Comparison of ENCODE assay signal across 16 cellular contexts in genomic region chr4:23837366-23837765, GRCh38. TPM values are rescaled to one million over a fixed set of nuclear protein-coding genes. Genes with fewer than 3 reads are reported as not detected.
DNase-seq lines count a peak whose midpoint lies in the region; ATAC-seq and TF ChIP-seq lines count a peak whose summit lies in the region.
"Had no signal": no experiment of that assay in that cellular context is flagged by ENCODE, and none has a peak within 500 bp of the region (broad histone marks: within the 10 kb centered on the region; RNA-seq: fewer than 3 reads in every experiment).

No MANE protein-coding gene starts in this region.

- H3K4me1 ChIP-seq in left ventricle myocardium inferior = peaks cover 60% of the 10 kb centered on the region
- peaks cover 28% of the 10 kb centered on the region for H3K4me1 ChIP-seq in psoas muscle
- H3K4me1 ChIP-seq in upper lobe of right lung = no peaks in the 10 kb centered on the region

- WGBS in psoas muscle, 3 donors = 39 to 43% (median 40%) methylated on average over 2 of the region's 2 CpGs

- TF ChIP-seq CTCF in left ventricle myocardium inferior (IDR thresholded peaks at IDR 0.05; ENCODE audit: borderline replicate concordance) = no peak
- TF ChIP-seq CTCF in psoas muscle (IDR thresholded peaks at IDR 0.05) = no peak
- no peak for TF ChIP-seq CTCF in GM10266 (IDR thresholded peaks at IDR 0.05; ENCODE audit: control insufficient read depth, insufficient read depth, low read depth, missing control alignments)
- no peak for TF ChIP-seq CTCF in upper lobe of right lung (IDR thresholded peaks at IDR 0.05)

- H3K4me3 ChIP-seq in left ventricle myocardium inferior (no peak overlapping the region), psoas muscle (no peak overlapping the region), MG63 (no peak overlapping the region), upper lobe of right lung (no peak overlapping the region)
- H3K4me3 ChIP-seq: GM12878, GM23248 had no signal

- intact Hi-C loops in Right ventricle myocardium superior (cut with DNase I) (no loop called here), Right ventricle myocardium inferior (cut with DNase I) (no loop called here), left ventricle myocardium inferior (cut with micrococcal nuclease) (no loop called here), psoas muscle (cut with DNase I) (no loop called here), upper lobe of right lung (cut with DNase I) (no loop called here)

- peak; percentile 33 for ATAC-seq in Right ventricle myocardium superior (ENCODE audit: poor library complexity)
- no peak for ATAC-seq in Right ventricle myocardium inferior
- peak in 1 of 4 donors; percentile 27 for ATAC-seq in psoas muscle
- no peak for ATAC-seq in upper lobe of right lung
- ATAC-seq: CD8-positive, alpha-beta T cell; GM12878; HCT116 had no signal

- H3K36me3 ChIP-seq in left ventricle myocardium inferior (no peaks in the 10 kb centered on the region), psoas muscle (ENCODE audit: insufficient read depth in 1 of 2, low read depth in 1 of 2) (no peaks in the 10 kb centered on the region), MG63 (no peaks in the 10 kb centered on the region), upper lobe of right lung (no peaks in the 10 kb centered on the region)

- DNase-seq in Right ventricle myocardium superior = no peak
- no peak for DNase-seq in Right ventricle myocardium inferior (ENCODE audit: missing footprints)
- peak; percentile 1 for DNase-seq in NCI-H69 (lab: John Stamatoyannopoulos, UW)
- DNase-seq in left ventricle myocardium inferior = no peak
- DNase-seq in psoas muscle = no peak
- DNase-seq in MG63 = no peak
- no peak for DNase-seq in GM10266 (ENCODE audit: extremely low spot score)
- DNase-seq in upper lobe of right lung = no peak
- DNase-seq: CD8-positive, alpha-beta T cell; COR-L47; DMS53; GM23248 had no signal

- peak overlapping the region; percentile 53 for H3K27ac ChIP-seq in left ventricle myocardium inferior (replicated peaks)
- peak overlapping the region; percentile 74 for H3K27ac ChIP-seq in psoas muscle
- H3K27ac ChIP-seq in upper lobe of right lung = no peak overlapping the region
- H3K27ac ChIP-seq: 22Rv1, GM23248 had no signal

- H3K27me3 ChIP-seq in left ventricle myocardium inferior (ENCODE audit: low read depth) (no peaks in the 10 kb centered on the region), psoas muscle (ENCODE audit: insufficient read depth in 3 of 3, low read length in 2 of 3) (no peaks in the 10 kb centered on the region), MG63 (no peaks in the 10 kb centered on the region), upper lobe of right lung (no peaks in the 10 kb centered on the region)

- no peaks in the 10 kb centered on the region for H3K9me3 ChIP-seq in left ventricle myocardium inferior (replicated peaks)
- H3K9me3 ChIP-seq in psoas muscle = no peaks in the 10 kb centered on the region
- H3K9me3 ChIP-seq in MG63 = no peaks in the 10 kb centered on the region
- H3K9me3 ChIP-seq in upper lobe of right lung = no peaks in the 10 kb centered on the region

RNA-seq across cellular contexts. Expression of gene PPARGC1A, which starts 52.5 kb away (rescaled TPM):
- 82.8 TPM for total RNA-seq in Right ventricle myocardium superior
- total RNA-seq in Right ventricle myocardium inferior = 77.5 TPM
- total RNA-seq in left ventricle myocardium inferior = 108 TPM
- total RNA-seq in psoas muscle = 10 to 100 TPM in 3 of 4 donors, 1 to 10 TPM in 1; 7.8 to 89.3 (median 53.0) TPM
- polyA plus RNA-seq in psoas muscle = 10 to 100 TPM; 13.0 to 64.3 (median 33.1) TPM
- total RNA-seq in MG63 (2014; rRNA removed; shearing (Covaris generic); ENCODE audit: low replicate concordance) = not detected in 2 replicates
- total RNA-seq in upper lobe of right lung = 14.2 TPM
- total RNA-seq: A673; CD8-positive, alpha-beta T cell; GM23248 had no signal
- polyA plus RNA-seq: GM23248 had no signal
